Comparison of ENCODE assay signal across 19 cellular contexts in genomic region chr10:21176934-21177480, GRCh38.
"Had no signal": no experiment of that assay in that cellular context is flagged by ENCODE, and none has a peak within 500 bp of the region (broad histone marks: within the 10 kb centered on the region; RNA-seq: fewer than 3 reads in every experiment).

No MANE protein-coding gene starts in this region.

- H3K36me3 ChIP-seq: brain microvascular endothelial cell, gastroesophageal sphincter, heart left ventricle, prostate gland, right atrium auricular region, transverse colon had no signal

- H3K36me3 Mint-ChIP-seq: activated naive CD4-positive, alpha-beta T cell treated with anti-CD3 and anti-CD28 coated beads, Interleukin-2, amount 10 ng/mL, durations not matched to agents 7 days and 5 days; memory B cell had no signal

- H3K27me3 ChIP-seq: right atrium auricular region had no signal

- H3K9me3 Mint-ChIP-seq: activated CD4-positive, alpha-beta T cell treated with anti-CD3 and anti-CD28 coated beads, Interleukin-2, amount 10 ng/mL, durations not matched to agents 7 days and 5 days; activated naive CD4-positive, alpha-beta T cell treated with anti-CD3 and anti-CD28 coated beads, Interleukin-2, amount 10 ng/mL, durations not matched to agents 7 days and 5 days; activated T-cell treated with anti-CD3 and anti-CD28 coated beads, Interleukin-2, amount 50 U/mL, for 24 hours had no signal

- H3K27ac Mint-ChIP-seq: activated CD4-positive, alpha-beta T cell treated with anti-CD3 and anti-CD28 coated beads, Interleukin-2, amount 10 ng/mL, durations not matched to agents 7 days and 5 days; activated CD8-positive, alpha-beta T cell treated with anti-CD3 and anti-CD28 coated beads, Interleukin-2, amount 10 ng/mL, durations not matched to agents 7 days and 5 days; activated naive CD4-positive, alpha-beta T cell treated with anti-CD3 and anti-CD28 coated beads, Interleukin-2, amount 10 ng/mL, durations not matched to agents 7 days and 5 days; activated naive CD8-positive, alpha-beta T cell treated with anti-CD3 and anti-CD28 coated beads, Interleukin-2, amount 50 U/mL, for 24 hours; activated T-cell treated with anti-CD3 and anti-CD28 coated beads, Interleukin-2, amount 50 U/mL, for 24 hours; memory B cell had no signal

- ATAC-seq: activated CD4-positive, CD25-positive, alpha-beta regulatory T cell treated with anti-CD3 and anti-CD28 coated beads, Interleukin-2, amount 50 U/mL, for 24 hours; activated CD8-positive, alpha-beta T cell treated with anti-CD3 and anti-CD28 coated beads, Interleukin-2, amount 10 ng/mL, durations not matched to agents 7 days and 5 days; activated naive CD8-positive, alpha-beta T cell treated with anti-CD3 and anti-CD28 coated beads, Interleukin-2, amount 50 U/mL, for 24 hours; esophagus mucosa; gastroesophageal sphincter; heart left ventricle; left ventricle myocardium superior; stimulated activated naive CD8-positive, alpha-beta T cell treated with anti-CD3 and anti-CD28 coated beads, Interleukin-15, Interleukin-2, amounts not matched to agents 100 U/mL and 50 U/mL, for 24 hours had no signal

- H3K4me1 ChIP-seq: prostate gland had no signal

- H3K27ac ChIP-seq: brain microvascular endothelial cell, gastroesophageal sphincter, heart left ventricle, prostate gland, right atrium auricular region, transverse colon had no signal

- DNase-seq: activated CD4-positive, alpha-beta T cell treated with anti-CD3 and anti-CD28 coated beads, Interleukin-2, amount 10 ng/mL, durations not matched to agents 7 days and 5 days; activated CD8-positive, alpha-beta T cell treated with anti-CD3 and anti-CD28 coated beads, Interleukin-2, amount 10 ng/mL, durations not matched to agents 7 days and 5 days; activated naive CD4-positive, alpha-beta T cell treated with anti-CD3 and anti-CD28 coated beads, Interleukin-2, amount 10 ng/mL, durations not matched to agents 7 days and 5 days; activated naive CD8-positive, alpha-beta T cell treated with anti-CD3 and anti-CD28 coated beads, Interleukin-2, amount 50 U/mL, for 24 hours; activated T-cell treated with anti-CD3 and anti-CD28 coated beads, Interleukin-2, amount 50 U/mL, for 24 hours; anterior cingulate cortex; brain microvascular endothelial cell; effector CD4-positive, alpha-beta T cell; heart left ventricle; left ventricle myocardium superior; stimulated activated CD4-positive, alpha-beta T cell treated with anti-CD3 and anti-CD28 coated beads, Interleukin-2, amount 100 ng/mL, for 24 hours; stimulated activated naive CD8-positive, alpha-beta T cell treated with anti-CD3 and anti-CD28 coated beads, Interleukin-15, Interleukin-2, amounts not matched to agents 100 U/mL and 50 U/mL, for 24 hours; transverse colon had no signal

- H3K4me3 Mint-ChIP-seq: activated CD4-positive, alpha-beta T cell treated with anti-CD3 and anti-CD28 coated beads, Interleukin-2, amount 10 ng/mL, durations not matched to agents 7 days and 5 days; activated CD8-positive, alpha-beta T cell treated with anti-CD3 and anti-CD28 coated beads, Interleukin-2, amount 10 ng/mL, durations not matched to agents 7 days and 5 days; activated naive CD4-positive, alpha-beta T cell treated with anti-CD3 and anti-CD28 coated beads, Interleukin-2, amount 10 ng/mL, durations not matched to agents 7 days and 5 days; activated naive CD8-positive, alpha-beta T cell treated with anti-CD3 and anti-CD28 coated beads, Interleukin-2, amount 50 U/mL, for 24 hours; activated T-cell treated with anti-CD3 and anti-CD28 coated beads, Interleukin-2, amount 50 U/mL, for 24 hours; memory B cell had no signal

- H3K9me3 ChIP-seq: prostate gland, right atrium auricular region, transverse colon had no signal

- H3K4me3 ChIP-seq: gastroesophageal sphincter, heart left ventricle, prostate gland, right atrium auricular region, transverse colon had no signal
